ENCODE assay signal across 8 cellular contexts in the genomic region with DNA sequence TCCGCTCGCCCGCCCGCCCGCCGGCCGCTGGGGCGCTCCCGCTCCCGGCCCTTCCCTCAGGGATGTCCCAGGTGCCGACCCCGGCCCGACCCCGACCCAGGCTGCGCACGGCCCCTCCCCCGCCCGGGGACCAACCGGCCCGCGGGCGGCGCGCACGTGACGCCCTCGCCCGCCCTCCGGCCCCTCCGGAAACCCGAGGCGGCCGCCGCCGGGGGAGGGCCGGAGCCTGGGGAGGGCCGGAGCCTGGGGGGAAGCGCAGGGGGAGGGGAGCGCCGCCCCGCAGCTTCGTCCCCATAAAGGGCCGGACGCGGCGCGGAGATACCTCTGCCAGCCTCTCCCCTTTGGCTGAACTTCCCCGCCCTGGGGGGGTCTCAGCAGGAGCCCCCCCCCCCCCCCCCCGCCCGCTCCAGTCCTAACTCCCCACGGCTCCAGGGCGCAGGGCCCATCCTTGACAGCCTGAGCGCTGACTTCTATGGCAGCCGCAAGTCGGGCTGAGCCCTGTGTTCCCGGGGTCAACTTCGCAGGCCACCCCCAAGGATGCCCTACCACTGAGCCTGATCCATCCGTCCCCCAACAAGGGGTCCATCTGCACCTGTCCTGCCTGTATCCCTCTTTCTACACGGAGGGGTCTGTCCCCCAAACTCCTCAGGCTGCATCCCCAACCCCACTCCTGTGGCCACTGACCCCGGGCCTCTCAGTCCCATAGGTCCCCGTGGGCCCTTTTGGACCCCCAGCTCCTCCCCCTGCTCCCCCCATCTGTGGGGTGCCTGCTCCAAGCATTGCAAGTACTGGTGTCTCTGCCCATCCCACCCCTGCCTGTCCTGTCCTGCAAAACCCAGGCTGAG. TPM values are rescaled to one million over a fixed set of nuclear protein-coding genes. Genes with fewer than 3 reads are reported as not detected.
DNase-seq lines count a peak whose midpoint lies in the region; ATAC-seq and TF ChIP-seq lines count a peak whose summit lies in the region.

A gene (minus strand): TSS at position 69 of the 845 bp plus-strand sequence. CDS start 174 bp downstream, outside the sequence.

- DNase-seq in BE2C (peak; percentile 68), mucosa of gallbladder (ENCODE audit: low spot score) (no peak), adrenal gland (no peak)
- no peak for DNase-seq in effector memory CD8-positive, alpha-beta T cell

- H3K4me3 ChIP-seq in BE2C (ENCODE audit: low read depth, low read length): peak within 1 kb of the TSS; percentile 80
- H3K4me3 ChIP-seq in adrenal gland: peak within 1 kb of the TSS in 2 of 4 donors; percentile 16 to 57

- no peak for TF ChIP-seq POLR2A in adrenal gland (IDR thresholded peaks at IDR 0.05)

- peak within 1 kb of the TSS; percentile 75 to 80 for H3K4me3 Mint-ChIP-seq in effector memory CD8-positive, alpha-beta T cell

- H3K4me1 ChIP-seq in BE2C (peaks cover 10% of the 10 kb centered on the region), adrenal gland (replicated peaks in 1 of 2) (no peaks in the 10 kb centered on the region)

- peak within 1 kb of the TSS in 2 of 5 donors; percentile 26 to 66 for H3K27ac ChIP-seq in adrenal gland

- H3K4me1 Mint-ChIP-seq in effector memory CD8-positive, alpha-beta T cell (ENCODE audit: low read depth in 2 of 2): peaks cover 6 to 9% of the 10 kb centered on the region in 2 donors

- no peak within 1 kb of the TSS for H3K27ac Mint-ChIP-seq in effector memory CD8-positive, alpha-beta T cell

- peaks cover 16 to 48% of the 10 kb centered on the region in 2 donors for H3K27me3 Mint-ChIP-seq in effector memory CD8-positive, alpha-beta T cell

- no peaks in the 10 kb centered on the region for H3K36me3 Mint-ChIP-seq in effector memory CD8-positive, alpha-beta T cell (ENCODE audit: insufficient read depth)

- intact Hi-C loops in adrenal gland (cut with DNase I): no loop called here

- WGBS in adrenal gland, 4 donors: 4 to 14% (median 6%) methylated on average over 11 to 60 of the region's 61 CpGs

- H3K27me3 ChIP-seq in BE2C (no peaks in the 10 kb centered on the region), adrenal gland (no peaks in the 10 kb centered on the region)

- TF ChIP-seq CTCF in BE2C (IDR thresholded peaks at IDR 0.05; ENCODE audit: low read depth, low read length) (no peak), adrenal gland (IDR thresholded peaks at IDR 0.05) (no peak)

- H3K9me3 Mint-ChIP-seq in effector memory CD8-positive, alpha-beta T cell: no peaks in the 10 kb centered on the region

- no peaks in the 10 kb centered on the region for H3K9me3 ChIP-seq in BE2C
- no peaks in the 10 kb centered on the region for H3K9me3 ChIP-seq in adrenal gland (replicated peaks in 1 of 3)

- peaks cover 16% of the 10 kb centered on the region for H3K36me3 ChIP-seq in BE2C
- no peaks in the 10 kb centered on the region for H3K36me3 ChIP-seq in adrenal gland (replicated peaks in 1 of 2)

- ATAC-seq in GM19025 (IDR thresholded peaks at IDR 0.05; ENCODE audit: low read depth, unreplicated experiment): peak; percentile 54
- no peak for ATAC-seq in effector memory CD8-positive, alpha-beta T cell (replicated peaks)
- no peak for ATAC-seq in HG03354 (IDR thresholded peaks at IDR 0.05; ENCODE audit: poor library complexity, severe bottlenecking, unreplicated experiment)
- no peak for ATAC-seq in HG03342 (IDR thresholded peaks at IDR 0.05; ENCODE audit: unreplicated experiment)

TF ChIP-seq in PFSK-1, 5 proteins besides CTCF, POLR2A, EP300 and RAD21:
- TF ChIP-seq SIN3A (IDR thresholded peaks at IDR 0.05; ENCODE audit: borderline replicate concordance, insufficient read depth, low read length) (no peak), TAF1 (IDR thresholded peaks at IDR 0.05; ENCODE audit: borderline replicate concordance, insufficient read depth, low read length) (0 out of 2 replicates have a peak, but pooled peaks have one; percentile 2), FOXP2 (optimal IDR thresholded peaks at IDR 0.05; ENCODE audit: borderline replicate concordance, extremely low read depth, extremely low read length, insufficient read depth) (peak; percentile 51)

RNA-seq across cellular contexts. Expression of the gene that starts here (rescaled TPM):
- polyA plus RNA-seq in BE2C (2012; ENCODE audit: insufficient read depth, insufficient read length, low read depth): 189 TPM
- 79.9 TPM for polyA plus RNA-seq in PFSK-1 (2012; ENCODE audit: insufficient read length, low read depth)
- 23.2 TPM for total RNA-seq in mucosa of gallbladder
- 1 to 10 TPM; 3.1 to 6.8 (median 5.4) TPM for total RNA-seq in adrenal gland
- polyA plus RNA-seq in adrenal gland: 10 to 100 TPM in 2 of 3 donors, 1 to 10 TPM in 1; 1.7 to 17.1 (median 13.9) TPM
